In genomic region chr11:93986716-93987115, GRCh38 we compare ENCODE assay signal across 9 cellular contexts.
DNase-seq lines count a peak whose midpoint lies in the region; ATAC-seq and FAIRE-seq lines count a peak whose summit lies in the region.
"Had no signal": no experiment of that assay in that cellular context is flagged by ENCODE, and none has a peak within 500 bp of the region (broad histone marks: within the 10 kb centered on the region; RNA-seq: fewer than 3 reads in every experiment).

No MANE protein-coding gene starts in this region.

- peaks cover 6% of the 10 kb centered on the region for H3K9me3 ChIP-seq in adipocyte (ENCODE audit: control insufficient read depth, low read length)

- FAIRE-seq in islet of Langerhans (lab: Jason Lieb, UNC): peak; percentile 95
- FAIRE-seq: K562 had no signal

- no peaks in the 10 kb centered on the region for H3K27me3 ChIP-seq in adipocyte (replicated peaks; ENCODE audit: control insufficient read depth, insufficient read depth, low read length)

- H3K36me3 ChIP-seq in adipocyte (ENCODE audit: control insufficient read depth, insufficient read depth, low read length, severe bottlenecking): no peaks in the 10 kb centered on the region

- DNase-seq in COR-L47 (lab: John Stamatoyannopoulos, UW): peak; percentile 89
- peak in 2 of 3 experiments; percentile 75 to 95 for DNase-seq in NCI-H1417 (lab: John Stamatoyannopoulos, UW)
- peak; percentile 50 for DNase-seq in adipocyte (ENCODE audit: low read depth)
- DNase-seq in head of caudate nucleus: no peak
- DNase-seq in superior temporal gyrus (ENCODE audit: extremely low spot score): no peak
- no peak for DNase-seq in iPS-NIHi7 (ENCODE audit: extremely low spot score)

- ATAC-seq in GM21723 (IDR thresholded peaks at IDR 0.05; ENCODE audit: unreplicated experiment): no peak
- ATAC-seq: K562 had no signal

- peaks cover 24% of the 10 kb centered on the region for H3K4me1 ChIP-seq in adipocyte (ENCODE audit: control insufficient read depth, insufficient read depth, low read length)

- no peak overlapping the region for H3K4me3 ChIP-seq in adipocyte (ENCODE audit: low read length)
- H3K4me3 ChIP-seq: K562 had no signal

- no peak overlapping the region for H3K9ac ChIP-seq in adipocyte (ENCODE audit: low read length)

- intact Hi-C loops in head of caudate nucleus (cut with DNase I): no loop called here

Comparison
In these comparisons a context has a peak if more than half of its experiments do, and no peak if none do; other contexts are left out.
1. DNase-seq: peak in COR-L47 (single experiment), NCI-H1417 (2 of 3) and adipocyte (single experiment); none in head of caudate nucleus (0 of 42), superior temporal gyrus (single experiment) and iPS-NIHi7 (single experiment).